In genomic region chr20:63977392-63978276, GRCh38 we compare ENCODE assay signal across 8 cellular contexts. TPM values are rescaled to one million over a fixed set of nuclear protein-coding genes. Genes with fewer than 3 reads are reported as not detected.
A peak's percentile ranks its signal among the peaks of the same experiment; 100 is the strongest.
DNase-seq lines count a peak whose midpoint lies in the region; ATAC-seq and TF ChIP-seq lines count a peak whose summit lies in the region.

No MANE protein-coding gene starts in this region.

- DNase-seq in SK-N-DZ (ENCODE audit: low spot score), result peak; percentile 34
- peak; percentile 74 for DNase-seq in activated naive CD8-positive, alpha-beta T cell treated with anti-CD3 and anti-CD28 coated beads, Interleukin-2, amount 50 U/mL, for 24 hours
- no peak for DNase-seq in neural crest cell (ENCODE audit: low read depth, low spot score)
- no peak for DNase-seq in SKM-1 treated with dmso at 0.1 percent for 144 hours (lab: John Stamatoyannopoulos, UW; ENCODE audit: unreplicated experiment)

- no peaks in the 10 kb centered on the region for H3K27me3 Mint-ChIP-seq in activated naive CD8-positive, alpha-beta T cell treated with anti-CD3 and anti-CD28 coated beads, Interleukin-2, amount 50 U/mL, for 24 hours
- H3K27me3 Mint-ChIP-seq in neural crest cell (ENCODE audit: low read depth), result no peaks in the 10 kb centered on the region

- ATAC-seq in GM18505 (IDR thresholded peaks at IDR 0.05; ENCODE audit: unreplicated experiment) (no peak), HG02759 (IDR thresholded peaks at IDR 0.05; ENCODE audit: unreplicated experiment) (no peak), GM18909 (IDR thresholded peaks at IDR 0.05; ENCODE audit: poor library complexity, unreplicated experiment) (no peak), HG02970 (IDR thresholded peaks at IDR 0.05; ENCODE audit: low FRiP score, unreplicated experiment) (no peak)
- peak; percentile 59 for ATAC-seq in activated naive CD8-positive, alpha-beta T cell treated with anti-CD3 and anti-CD28 coated beads, Interleukin-2, amount 50 U/mL, for 24 hours

- peaks cover 26% of the 10 kb centered on the region for H3K36me3 Mint-ChIP-seq in activated naive CD8-positive, alpha-beta T cell treated with anti-CD3 and anti-CD28 coated beads, Interleukin-2, amount 50 U/mL, for 24 hours (ENCODE audit: low read depth)
- H3K36me3 Mint-ChIP-seq in neural crest cell (ENCODE audit: low read depth), result no peaks in the 10 kb centered on the region

- no peak for TF ChIP-seq CTCF in neural crest cell (conservative IDR thresholded peaks at IDR 0.05)

- H3K9me3 Mint-ChIP-seq in activated naive CD8-positive, alpha-beta T cell treated with anti-CD3 and anti-CD28 coated beads, Interleukin-2, amount 50 U/mL, for 24 hours, result no peaks in the 10 kb centered on the region
- no peaks in the 10 kb centered on the region for H3K9me3 Mint-ChIP-seq in neural crest cell

- H3K4me1 Mint-ChIP-seq in activated naive CD8-positive, alpha-beta T cell treated with anti-CD3 and anti-CD28 coated beads, Interleukin-2, amount 50 U/mL, for 24 hours, result peaks cover 59% of the 10 kb centered on the region
- peaks cover 42% of the 10 kb centered on the region for H3K4me1 Mint-ChIP-seq in neural crest cell

- H3K27ac Mint-ChIP-seq in activated naive CD8-positive, alpha-beta T cell treated with anti-CD3 and anti-CD28 coated beads, Interleukin-2, amount 50 U/mL, for 24 hours, result peak overlapping the region; percentile 84
- H3K27ac Mint-ChIP-seq in neural crest cell (ENCODE audit: unreplicated experiment), result no peak overlapping the region

- H3K4me3 Mint-ChIP-seq in activated naive CD8-positive, alpha-beta T cell treated with anti-CD3 and anti-CD28 coated beads, Interleukin-2, amount 50 U/mL, for 24 hours, result peak overlapping the region; percentile 77
- peak overlapping the region; percentile 85 for H3K4me3 Mint-ChIP-seq in neural crest cell

- peak; percentile 40 for TF ChIP-seq POLR2A in GM18505 (IDR thresholded peaks at IDR 0.05; ENCODE audit: borderline replicate concordance, extremely low read depth, insufficient read depth, insufficient read length)

RNA-seq across cellular contexts. Expression of gene SAMD10, which starts 1.8 kb away (rescaled TPM):
- 3.9 and 16.4 TPM in 2 replicates for polyA plus RNA-seq in SK-N-DZ (2014; cell fraction: cytosol; rRNA removed)
- polyA plus RNA-seq in SK-N-DZ (2014; cell fraction: nucleus; rRNA removed), result 29.2 and 35.3 TPM in 2 replicates
- 6.4 and 8.0 TPM in 2 replicates for total RNA-seq in neural crest cell

RNA-seq across cellular contexts. Expression of gene PRPF6, which starts 3.3 kb away (rescaled TPM):
- polyA plus RNA-seq in SK-N-DZ (2014; cell fraction: cytosol; rRNA removed), result 137 and 140 TPM in 2 replicates
- polyA plus RNA-seq in SK-N-DZ (2014; cell fraction: nucleus; rRNA removed), result 105 and 126 TPM in 2 replicates
- 77.4 and 81.5 TPM in 2 replicates for total RNA-seq in neural crest cell

RNA-seq across cellular contexts. Expression of gene ZNF512B, which starts 7.9 kb away (rescaled TPM):
- 23.6 and 26.7 TPM in 2 replicates for polyA plus RNA-seq in SK-N-DZ (2014; cell fraction: cytosol; rRNA removed)
- 70.8 and 86.4 TPM in 2 replicates for polyA plus RNA-seq in SK-N-DZ (2014; cell fraction: nucleus; rRNA removed)
- total RNA-seq in neural crest cell, result 33.0 and 34.0 TPM in 2 replicates

RNA-seq across cellular contexts. Expression of gene UCKL1, which starts 21.4 kb away (rescaled TPM):
- 37.5 and 37.9 TPM in 2 replicates for polyA plus RNA-seq in SK-N-DZ (2014; cell fraction: cytosol; rRNA removed)
- 113 and 219 TPM in 2 replicates for polyA plus RNA-seq in SK-N-DZ (2014; cell fraction: nucleus; rRNA removed)
- 39.3 and 39.9 TPM in 2 replicates for total RNA-seq in neural crest cell

RNA-seq across cellular contexts. Expression of gene C20orf204, which starts 58.3 kb away (rescaled TPM):
- polyA plus RNA-seq in SK-N-DZ (2014; cell fraction: cytosol; rRNA removed), result 2.3 and 6.6 TPM in 2 replicates
- polyA plus RNA-seq in SK-N-DZ (2014; cell fraction: nucleus; rRNA removed), result 32.8 and 42.2 TPM in 2 replicates
- 2.1 and 2.3 TPM in 2 replicates for total RNA-seq in neural crest cell

Comparison
In these comparisons a context has a peak if more than half of its experiments do, and no peak if none do; other contexts are left out.
1. DNase-seq: peak in SK-N-DZ (single experiment) and activated naive CD8-positive, alpha-beta T cell treated with anti-CD3 and anti-CD28 coated beads, Interleukin-2, amount 50 U/mL, for 24 hours (single experiment); none in neural crest cell (single experiment) and SKM-1 treated with dmso at 0.1 percent for 144 hours (single experiment).